Comparison of ENCODE assay signal across 23 cellular contexts in the genomic region with DNA sequence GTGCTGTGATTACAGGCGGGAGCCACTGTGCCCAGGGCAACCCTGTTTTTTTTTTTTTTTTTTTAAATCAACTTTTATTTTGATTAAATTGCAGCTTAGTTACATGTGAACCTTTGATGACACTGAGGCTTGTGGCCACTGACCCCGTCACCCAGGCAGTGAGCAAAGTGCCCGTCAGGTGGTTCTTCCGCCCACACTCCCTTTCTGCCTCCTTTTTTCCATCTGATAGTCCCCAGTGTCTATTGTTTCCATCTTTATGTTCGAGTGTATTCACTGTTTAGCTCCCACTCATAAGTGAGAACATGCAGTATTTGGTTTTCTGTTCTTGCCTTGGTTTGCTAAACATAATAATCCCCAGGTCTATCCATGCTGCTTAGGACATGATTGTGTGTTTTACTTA.
A peak's percentile ranks its signal among the peaks of the same experiment; 100 is the strongest.
DNase-seq lines count a peak whose midpoint lies in the region; ATAC-seq and TF ChIP-seq lines count a peak whose summit lies in the region.
"Had no signal": no experiment of that assay in that cellular context is flagged by ENCODE, and none has a peak within 500 bp of the region (broad histone marks: within the 10 kb centered on the region; RNA-seq: fewer than 3 reads in every experiment).

No MANE protein-coding gene starts in this region.

- H3K9me3 Mint-ChIP-seq in activated CD4-positive, alpha-beta memory T cell treated with anti-CD3 and anti-CD28 coated beads for 36 hours = no peaks in the 10 kb centered on the region
- no peaks in the 10 kb centered on the region for H3K9me3 Mint-ChIP-seq in activated CD4-positive, alpha-beta memory T cell treated with anti-CD3 and anti-CD28 coated beads, Interleukin-2, amount 10 ng/mL, durations not matched to agents 7 days and 5 days
- H3K9me3 Mint-ChIP-seq in GM23338 (no peaks in the 10 kb centered on the region; the same call in 2 of the 3 replicates), brain (no peaks in the 10 kb centered on the region)
- H3K9me3 Mint-ChIP-seq: HFFc6; immature natural killer cell; natural killer cell treated with Interleukin-12 subunit alpha and Interleukin-12 subunit beta and Interleukin-15 and Interleukin-18, amount 100 ng/mL, for 72 hours had no signal

- H3K4me3 Mint-ChIP-seq in activated CD4-positive, alpha-beta memory T cell treated with anti-CD3 and anti-CD28 coated beads for 36 hours = peak overlapping the region; percentile 10
- H3K4me3 Mint-ChIP-seq in activated CD4-positive, alpha-beta memory T cell treated with anti-CD3 and anti-CD28 coated beads, Interleukin-2, amount 10 ng/mL, durations not matched to agents 7 days and 5 days = no peak overlapping the region
- H3K4me3 Mint-ChIP-seq in GM23338 (no peak overlapping the region), brain (peak overlapping the region in 4 of 5 experiments; percentile 36 to 68 (median 54))
- H3K4me3 Mint-ChIP-seq: HFFc6; immature natural killer cell; natural killer cell treated with Interleukin-12 subunit alpha and Interleukin-12 subunit beta and Interleukin-15 and Interleukin-18, amount 100 ng/mL, for 72 hours had no signal

- H3K79me2 ChIP-seq in GM23338 (replicated peaks; ENCODE audit: insufficient read depth) = peaks cover 76% of the 10 kb centered on the region

- no peak overlapping the region for H2AFZ ChIP-seq in GM23338

- intact Hi-C loops in activated CD4-positive, alpha-beta memory T cell treated with anti-CD3 and anti-CD28 coated beads for 36 hours (cut with micrococcal nuclease) = loop anchor here (5.0 kb wide), 1 partner anchor 294 kb away; no protein-coding TSS in a partner anchor

- CTCF ChIA-PET in activated CD4-positive, alpha-beta memory T cell treated with anti-CD3 and anti-CD28 coated beads for 36 hours (lab: Charles Lee) = interaction anchor here (1.2 kb wide), 1 partner anchor 9 kb away, joined by 3 read pairs; no protein-coding TSS in a partner anchor
- CTCF ChIA-PET in activated CD4-positive, alpha-beta memory T cell treated with anti-CD3 and anti-CD28 coated beads, Interleukin-2, amount 10 ng/mL, durations not matched to agents 7 days and 5 days (lab: Charles Lee) = no interaction called here

- 0 out of 2 replicates have a peak overlapping the region, but pooled peaks have one; percentile 35 for H3K27ac ChIP-seq in GM23338 (ENCODE audit: low read depth)
- H3K27ac ChIP-seq: BLaER1, cardiac muscle cell, dorsolateral prefrontal cortex, left ventricle myocardium inferior, sigmoid colon, SK-N-MC had no signal

- H3F3A ChIP-seq in GM23338 (replicated peaks; ENCODE audit: low read depth) = 0 out of 2 replicates have a peak, but pooled peaks cover 3% of the 10 kb centered on the region

- ATAC-seq in GM23338 (no peak), GM18517 (IDR thresholded peaks at IDR 0.05; ENCODE audit: unreplicated experiment) (no peak), GM21515 (IDR thresholded peaks at IDR 0.05; ENCODE audit: unreplicated experiment) (no peak)
- ATAC-seq: natural killer cell treated with Interleukin-12 subunit alpha and Interleukin-12 subunit beta and Interleukin-15 and Interleukin-18, amount 100 ng/mL, for 72 hours had no signal

- peaks cover 7% of the 10 kb centered on the region; the same call in 1 of the 2 replicates for H3K36me3 ChIP-seq in GM23338 (ENCODE audit: insufficient read depth)

- POLR2A ChIA-PET in activated CD4-positive, alpha-beta memory T cell treated with anti-CD3 and anti-CD28 coated beads for 36 hours (lab: Charles Lee) = no interaction called here
- POLR2A ChIA-PET in activated CD4-positive, alpha-beta memory T cell treated with anti-CD3 and anti-CD28 coated beads, Interleukin-2, amount 10 ng/mL, durations not matched to agents 7 days and 5 days (lab: Charles Lee) = no interaction called here

- no peak overlapping the region for H3K4me3 ChIP-seq in GM23338
- H3K4me3 ChIP-seq: BLaER1, cardiac muscle cell, dorsolateral prefrontal cortex, left ventricle myocardium inferior, sigmoid colon, SK-N-MC had no signal

- H3K4me1 Mint-ChIP-seq in activated CD4-positive, alpha-beta memory T cell treated with anti-CD3 and anti-CD28 coated beads for 36 hours (ENCODE audit: low read depth) = peaks cover 53% of the 10 kb centered on the region
- peaks cover 44% of the 10 kb centered on the region for H3K4me1 Mint-ChIP-seq in activated CD4-positive, alpha-beta memory T cell treated with anti-CD3 and anti-CD28 coated beads, Interleukin-2, amount 10 ng/mL, durations not matched to agents 7 days and 5 days
- peaks cover 14% of the 10 kb centered on the region for H3K4me1 Mint-ChIP-seq in GM23338
- H3K4me1 Mint-ChIP-seq in brain = peaks cover 58% of the 10 kb centered on the region

- H4K20me1 ChIP-seq in GM23338 (replicated peaks; ENCODE audit: insufficient read depth) = peaks cover 60% of the 10 kb centered on the region

- no peaks in the 10 kb centered on the region for H3K9me2 ChIP-seq in GM23338 (ENCODE audit: insufficient read depth)

- H3K36me3 Mint-ChIP-seq in activated CD4-positive, alpha-beta memory T cell treated with anti-CD3 and anti-CD28 coated beads for 36 hours = peaks cover 17% of the 10 kb centered on the region
- H3K36me3 Mint-ChIP-seq in activated CD4-positive, alpha-beta memory T cell treated with anti-CD3 and anti-CD28 coated beads, Interleukin-2, amount 10 ng/mL, durations not matched to agents 7 days and 5 days (ENCODE audit: low read depth) = peaks cover 38% of the 10 kb centered on the region
- H3K36me3 Mint-ChIP-seq in GM23338 (ENCODE audit: low read depth) (peaks cover 27% of the 10 kb centered on the region), brain (peaks cover 56% of the 10 kb centered on the region)

- no peaks in the 10 kb centered on the region for H3K27me3 Mint-ChIP-seq in activated CD4-positive, alpha-beta memory T cell treated with anti-CD3 and anti-CD28 coated beads for 36 hours
- no peaks in the 10 kb centered on the region for H3K27me3 Mint-ChIP-seq in activated CD4-positive, alpha-beta memory T cell treated with anti-CD3 and anti-CD28 coated beads, Interleukin-2, amount 10 ng/mL, durations not matched to agents 7 days and 5 days
- peaks cover 3% of the 10 kb centered on the region for H3K27me3 Mint-ChIP-seq in GM23338 (ENCODE audit: insufficient read depth, low read depth, poor library complexity)
- no peaks in the 10 kb centered on the region for H3K27me3 Mint-ChIP-seq in brain
- H3K27me3 Mint-ChIP-seq: natural killer cell treated with Interleukin-12 subunit alpha and Interleukin-12 subunit beta and Interleukin-15 and Interleukin-18, amount 100 ng/mL, for 72 hours had no signal

- no peaks in the 10 kb centered on the region for H3K27me3 ChIP-seq in GM23338 (ENCODE audit: insufficient read depth)
- H3K27me3 ChIP-seq: BLaER1, cardiac muscle cell, dorsolateral prefrontal cortex, sigmoid colon had no signal

- H3K4me2 ChIP-seq in GM23338 = no peak overlapping the region
- H3K4me2 ChIP-seq: BLaER1 had no signal

- peak; percentile 75 for DNase-seq in activated CD4-positive, alpha-beta memory T cell treated with anti-CD3 and anti-CD28 coated beads for 36 hours
- DNase-seq in activated CD4-positive, alpha-beta memory T cell treated with anti-CD3 and anti-CD28 coated beads, Interleukin-2, amount 10 ng/mL, durations not matched to agents 7 days and 5 days = no peak
- no peak for DNase-seq in GM23338 (ENCODE audit: low spot score)
- peak; percentile 15 to 40 (median 28) for DNase-seq in stimulated activated CD4-positive, alpha-beta T cell treated with anti-CD3 and anti-CD28 coated beads, TNF-alpha, amount 100 ng/mL, for 48 hours (ENCODE audit: low read depth in 3 of 3)
- no peak for DNase-seq in activated gamma-delta T cell treated with Interleukin-2 at 50 U/mL for 16 hours
- DNase-seq: activated CD4-positive, CD25-positive, alpha-beta regulatory T cell; amygdala; dorsolateral prefrontal cortex; HFFc6; immature natural killer cell; left ventricle myocardium inferior; midbrain; NCI-H1092 treated with DMSO at 0.1 percent for 48 hours; NCI-H2081 treated with DMSO at 0.1 percent for 48 hours; sigmoid colon; T-helper 9 cell had no signal

- peak overlapping the region; percentile 72 for H3K27ac Mint-ChIP-seq in activated CD4-positive, alpha-beta memory T cell treated with anti-CD3 and anti-CD28 coated beads for 36 hours
- no peak overlapping the region for H3K27ac Mint-ChIP-seq in activated CD4-positive, alpha-beta memory T cell treated with anti-CD3 and anti-CD28 coated beads, Interleukin-2, amount 10 ng/mL, durations not matched to agents 7 days and 5 days
- H3K27ac Mint-ChIP-seq in GM23338 = no peak overlapping the region
- peak overlapping the region in 3 of 5 experiments; percentile 15 to 37 (median 26) for H3K27ac Mint-ChIP-seq in brain
- H3K27ac Mint-ChIP-seq: immature natural killer cell had no signal

- peaks cover 15% of the 10 kb centered on the region; the same call in 1 of the 2 replicates for H3K4me1 ChIP-seq in GM23338 (ENCODE audit: insufficient read depth)

- TF ChIP-seq CTCF in GM23338 (conservative IDR thresholded peaks at IDR 0.05; ENCODE audit: low read depth in 2 of 2) (no peak), brain (conservative IDR thresholded peaks at IDR 0.05) (no peak)

TF ChIP-seq in GM23338, 12 proteins besides CTCF, POLR2A, EP300 and RAD21:
- TF ChIP-seq STAT1 (IDR thresholded peaks at IDR 0.05; ENCODE audit: unreplicated experiment) (no peak), EZH2 (IDR thresholded peaks at IDR 0.05; ENCODE audit: low read depth, unreplicated experiment) (no peak)
- TF ChIP-seq, protein P1, sequence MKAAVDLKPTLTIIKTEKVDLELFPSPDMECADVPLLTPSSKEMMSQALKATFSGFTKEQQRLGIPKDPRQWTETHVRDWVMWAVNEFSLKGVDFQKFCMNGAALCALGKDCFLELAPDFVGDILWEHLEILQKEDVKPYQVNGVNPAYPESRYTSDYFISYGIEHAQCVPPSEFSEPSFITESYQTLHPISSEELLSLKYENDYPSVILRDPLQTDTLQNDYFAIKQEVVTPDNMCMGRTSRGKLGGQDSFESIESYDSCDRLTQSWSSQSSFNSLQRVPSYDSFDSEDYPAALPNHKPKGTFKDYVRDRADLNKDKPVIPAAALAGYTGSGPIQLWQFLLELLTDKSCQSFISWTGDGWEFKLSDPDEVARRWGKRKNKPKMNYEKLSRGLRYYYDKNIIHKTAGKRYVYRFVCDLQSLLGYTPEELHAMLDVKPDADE (IDR thresholded peaks at IDR 0.05) = no peak

Comparison
In these comparisons a context has a peak if more than half of its experiments do, and no peak if none do; other contexts are left out.
1. DNase-seq: peak in activated CD4-positive, alpha-beta memory T cell treated with anti-CD3 and anti-CD28 coated beads for 36 hours (single experiment) and stimulated activated CD4-positive, alpha-beta T cell treated with anti-CD3 and anti-CD28 coated beads, TNF-alpha, amount 100 ng/mL, for 48 hours (3 of 3); none in activated CD4-positive, alpha-beta memory T cell treated with anti-CD3 and anti-CD28 coated beads, Interleukin-2, amount 10 ng/mL, durations not matched to agents 7 days and 5 days (single experiment), GM23338 (single experiment) and activated gamma-delta T cell treated with Interleukin-2 at 50 U/mL for 16 hours (single experiment).
2. H3K27ac Mint-ChIP-seq: peak in activated CD4-positive, alpha-beta memory T cell treated with anti-CD3 and anti-CD28 coated beads for 36 hours (single experiment) and brain (3 of 5); none in activated CD4-positive, alpha-beta memory T cell treated with anti-CD3 and anti-CD28 coated beads, Interleukin-2, amount 10 ng/mL, durations not matched to agents 7 days and 5 days (single experiment) and GM23338 (single experiment).
3. H3K4me3 Mint-ChIP-seq: peak in activated CD4-positive, alpha-beta memory T cell treated with anti-CD3 and anti-CD28 coated beads for 36 hours (single experiment) and brain (4 of 5); none in activated CD4-positive, alpha-beta memory T cell treated with anti-CD3 and anti-CD28 coated beads, Interleukin-2, amount 10 ng/mL, durations not matched to agents 7 days and 5 days (single experiment) and GM23338 (single experiment).